Comparison of ENCODE assay signal across 1 cellular context in the genomic region with DNA sequence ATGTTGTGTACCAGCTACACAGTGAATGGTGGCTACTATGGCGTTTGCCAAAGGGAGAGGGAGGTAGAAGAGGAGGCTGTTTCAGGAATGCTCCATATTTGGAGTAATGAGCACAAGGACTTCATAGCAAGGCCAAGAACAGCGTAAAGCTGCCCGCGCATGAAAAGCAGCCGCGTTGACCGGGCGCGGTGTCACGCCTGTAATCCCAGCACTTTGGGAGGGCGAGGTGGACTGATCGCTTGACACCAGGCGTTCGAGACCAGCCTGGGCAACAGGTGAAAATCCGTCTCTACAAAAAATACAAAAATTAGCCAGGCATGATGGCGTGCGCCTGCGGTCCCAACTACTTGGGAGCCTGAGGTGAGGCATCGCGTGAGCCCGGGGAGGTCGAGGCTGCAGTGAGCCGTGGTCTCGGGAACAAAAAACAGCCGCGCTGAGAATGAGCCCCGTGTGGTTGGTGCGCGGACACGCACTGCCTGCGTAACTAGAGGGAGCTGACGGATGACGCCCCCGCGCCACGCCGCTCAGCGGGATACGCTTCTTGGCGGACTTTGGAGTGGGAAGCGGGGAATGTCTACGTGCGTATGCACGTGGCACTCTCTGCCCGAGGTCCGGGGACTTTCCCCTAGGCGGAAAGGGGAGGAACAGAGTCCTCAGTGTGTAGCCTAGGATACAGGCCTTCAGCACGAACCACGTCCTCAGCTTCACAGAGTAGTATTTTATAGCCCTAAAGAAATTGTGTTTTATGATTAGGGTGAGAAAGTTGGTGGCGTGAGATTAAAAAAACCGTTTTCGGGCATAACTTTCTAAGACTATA.
TF ChIP-seq lines count a peak whose summit lies in the region.

A gene (minus strand): TSS at position 693 of the 817 bp plus-strand sequence.

TF ChIP-seq in K562, 482 proteins besides CTCF, POLR2A, EP300 and RAD21 (continued from another document):
- TF ChIP-seq, protein P1, sequence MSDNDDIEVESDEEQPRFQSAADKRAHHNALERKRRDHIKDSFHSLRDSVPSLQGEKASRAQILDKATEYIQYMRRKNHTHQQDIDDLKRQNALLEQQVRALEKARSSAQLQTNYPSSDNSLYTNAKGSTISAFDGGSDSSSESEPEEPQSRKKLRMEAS (CRISPR knock-in tag; IDR thresholded peaks at IDR 0.05) = peak; percentile 98
- TF ChIP-seq NFIC (IDR thresholded peaks at IDR 0.05) = peak; percentile 64
- TF ChIP-seq SIN3A (IDR thresholded peaks at IDR 0.05; ENCODE audit: borderline replicate concordance in 2 of 2, control insufficient read depth in 1 of 2, low read depth in 2 of 2, low read length in 2 of 2) = peak; percentile 84 to 91; a peak in 2 of 4 replicates
- peak; percentile 64; the same call in 1 of the 2 replicates for TF ChIP-seq HDAC6 (IDR thresholded peaks at IDR 0.05; ENCODE audit: low read depth, low read length)
- TF ChIP-seq, protein P2, sequence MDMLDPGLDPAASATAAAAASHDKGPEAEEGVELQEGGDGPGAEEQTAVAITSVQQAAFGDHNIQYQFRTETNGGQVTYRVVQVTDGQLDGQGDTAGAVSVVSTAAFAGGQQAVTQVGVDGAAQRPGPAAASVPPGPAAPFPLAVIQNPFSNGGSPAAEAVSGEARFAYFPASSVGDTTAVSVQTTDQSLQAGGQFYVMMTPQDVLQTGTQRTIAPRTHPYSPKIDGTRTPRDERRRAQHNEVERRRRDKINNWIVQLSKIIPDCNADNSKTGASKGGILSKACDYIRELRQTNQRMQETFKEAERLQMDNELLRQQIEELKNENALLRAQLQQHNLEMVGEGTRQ (CRISPR knock-in tag; IDR thresholded peaks at IDR 0.05) = peak; percentile 29; the same call in 1 of the 2 replicates
- TF ChIP-seq TBL1XR1 (IDR thresholded peaks at IDR 0.05; ENCODE audit: low read length in 2 of 2) = no peak
- no peak for TF ChIP-seq NEUROD1 (IDR thresholded peaks at IDR 0.05; ENCODE audit: borderline replicate concordance, low read depth, low read length, partially characterized antibody)
- TF ChIP-seq RAD51 (IDR thresholded peaks at IDR 0.05; ENCODE audit: borderline replicate concordance, low read depth) = peak; percentile 29; the same call in 1 of the 2 replicates
- 0 out of 2 replicates have a peak, but pooled peaks have one; percentile 17 for TF ChIP-seq SMAD4 (CRISPR knock-in tag; conservative IDR thresholded peaks at IDR 0.05)
- TF ChIP-seq JUNB (CRISPR knock-in tag; conservative IDR thresholded peaks at IDR 0.05) = no peak
- peak; percentile 63; the same call in 1 of the 2 replicates for TF ChIP-seq ZNF263 (CRISPR knock-in tag; IDR thresholded peaks at IDR 0.05; ENCODE audit: borderline replicate concordance)
- TF ChIP-seq, protein P3, sequence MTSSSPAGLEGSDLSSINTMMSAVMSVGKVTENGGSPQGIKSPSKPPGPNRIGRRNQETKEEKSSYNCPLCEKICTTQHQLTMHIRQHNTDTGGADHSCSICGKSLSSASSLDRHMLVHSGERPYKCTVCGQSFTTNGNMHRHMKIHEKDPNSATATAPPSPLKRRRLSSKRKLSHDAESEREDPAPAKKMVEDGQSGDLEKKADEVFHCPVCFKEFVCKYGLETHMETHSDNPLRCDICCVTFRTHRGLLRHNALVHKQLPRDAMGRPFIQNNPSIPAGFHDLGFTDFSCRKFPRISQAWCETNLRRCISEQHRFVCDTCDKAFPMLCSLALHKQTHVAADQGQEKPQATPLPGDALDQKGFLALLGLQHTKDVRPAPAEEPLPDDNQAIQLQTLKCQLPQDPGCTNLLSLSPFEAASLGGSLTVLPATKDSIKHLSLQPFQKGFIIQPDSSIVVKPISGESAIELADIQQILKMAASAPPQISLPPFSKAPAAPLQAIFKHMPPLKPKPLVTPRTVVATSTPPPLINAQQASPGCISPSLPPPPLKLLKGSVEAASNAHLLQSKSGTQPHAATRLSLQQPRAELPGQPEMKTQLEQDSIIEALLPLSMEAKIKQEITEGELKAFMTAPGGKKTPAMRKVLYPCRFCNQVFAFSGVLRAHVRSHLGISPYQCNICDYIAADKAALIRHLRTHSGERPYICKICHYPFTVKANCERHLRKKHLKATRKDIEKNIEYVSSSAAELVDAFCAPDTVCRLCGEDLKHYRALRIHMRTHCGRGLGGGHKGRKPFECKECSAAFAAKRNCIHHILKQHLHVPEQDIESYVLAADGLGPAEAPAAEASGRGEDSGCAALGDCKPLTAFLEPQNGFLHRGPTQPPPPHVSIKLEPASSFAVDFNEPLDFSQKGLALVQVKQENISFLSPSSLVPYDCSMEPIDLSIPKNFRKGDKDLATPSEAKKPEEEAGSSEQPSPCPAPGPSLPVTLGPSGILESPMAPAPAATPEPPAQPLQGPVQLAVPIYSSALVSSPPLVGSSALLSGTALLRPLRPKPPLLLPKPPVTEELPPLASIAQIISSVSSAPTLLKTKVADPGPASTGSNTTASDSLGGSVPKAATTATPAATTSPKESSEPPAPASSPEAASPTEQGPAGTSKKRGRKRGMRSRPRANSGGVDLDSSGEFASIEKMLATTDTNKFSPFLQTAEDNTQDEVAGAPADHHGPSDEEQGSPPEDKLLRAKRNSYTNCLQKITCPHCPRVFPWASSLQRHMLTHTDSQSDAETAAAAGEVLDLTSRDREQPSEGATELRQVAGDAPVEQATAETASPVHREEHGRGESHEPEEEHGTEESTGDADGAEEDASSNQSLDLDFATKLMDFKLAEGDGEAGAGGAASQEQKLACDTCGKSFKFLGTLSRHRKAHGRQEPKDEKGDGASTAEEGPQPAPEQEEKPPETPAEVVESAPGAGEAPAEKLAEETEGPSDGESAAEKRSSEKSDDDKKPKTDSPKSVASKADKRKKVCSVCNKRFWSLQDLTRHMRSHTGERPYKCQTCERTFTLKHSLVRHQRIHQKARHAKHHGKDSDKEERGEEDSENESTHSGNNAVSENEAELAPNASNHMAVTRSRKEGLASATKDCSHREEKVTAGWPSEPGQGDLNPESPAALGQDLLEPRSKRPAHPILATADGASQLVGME (CRISPR knock-in tag; IDR thresholded peaks at IDR 0.05) = no peak
- peak; percentile 84 for TF ChIP-seq HDAC2 (IDR thresholded peaks at IDR 0.05)
